In genomic region chr20:53809728-53810365, GRCh38 we compare ENCODE assay signal across 2 cellular contexts.
TF ChIP-seq lines count a peak whose summit lies in the region.

No MANE protein-coding gene starts in this region.

TF ChIP-seq in SK-N-SH, 30 proteins besides CTCF, POLR2A, EP300 and RAD21 (continued from another document):
- no peak for TF ChIP-seq NFIC (IDR thresholded peaks at IDR 0.05; ENCODE audit: borderline replicate concordance)
- no peak for TF ChIP-seq TAF1 (IDR thresholded peaks at IDR 0.05; ENCODE audit: borderline replicate concordance, low read depth, low read length)
- TF ChIP-seq PBX3 (IDR thresholded peaks at IDR 0.05): no peak
- TF ChIP-seq RFX5 (IDR thresholded peaks at IDR 0.05; ENCODE audit: low read length): no peak
- no peak for TF ChIP-seq TEAD4 (IDR thresholded peaks at IDR 0.05; ENCODE audit: borderline replicate concordance, insufficient read depth)
- no peak for TF ChIP-seq MAX (IDR thresholded peaks at IDR 0.05; ENCODE audit: low read depth)
- TF ChIP-seq YY1 (IDR thresholded peaks at IDR 0.05; ENCODE audit: low read depth): no peak
- no peak for TF ChIP-seq RCOR1 (IDR thresholded peaks at IDR 0.05; ENCODE audit: low read length)
- no peak for TF ChIP-seq FOXM1 (IDR thresholded peaks at IDR 0.05; ENCODE audit: low read depth)
- no peak for TF ChIP-seq SMC3 (IDR thresholded peaks at IDR 0.05; ENCODE audit: low read depth, low read length)
- TF ChIP-seq FOSL2 (IDR thresholded peaks at IDR 0.05; ENCODE audit: borderline replicate concordance, low read depth): no peak
- TF ChIP-seq IRF3 (IDR thresholded peaks at IDR 0.05; ENCODE audit: low read depth, low read length): no peak
- no peak for TF ChIP-seq ELF1 (IDR thresholded peaks at IDR 0.05)

TF ChIP-seq in SK-N-SH treated with all-trans-retinoic acid at 6 μM for 48 hours, 23 proteins besides CTCF, POLR2A, EP300 and RAD21 (continued from another document):
- TF ChIP-seq CSRNP3 (CRISPR knock-in tag; IDR thresholded peaks at IDR 0.05) (no peak), CREB5 (CRISPR knock-in tag; IDR thresholded peaks at IDR 0.05; ENCODE audit: low read depth) (no peak), ZC3H10 (CRISPR knock-in tag; IDR thresholded peaks at IDR 0.05) (no peak), PPARA (CRISPR knock-in tag; IDR thresholded peaks at IDR 0.05; ENCODE audit: borderline replicate concordance) (no peak), ZFP30 (CRISPR knock-in tag; IDR thresholded peaks at IDR 0.05) (no peak), ESRRG (CRISPR knock-in tag; IDR thresholded peaks at IDR 0.05) (no peak), OSR1 (CRISPR knock-in tag; IDR thresholded peaks at IDR 0.05) (no peak), ARNTL (CRISPR knock-in tag; IDR thresholded peaks at IDR 0.05; ENCODE audit: borderline replicate concordance, low read depth) (no peak), SNAI2 (CRISPR knock-in tag; IDR thresholded peaks at IDR 0.05) (no peak), RARB (CRISPR knock-in tag; IDR thresholded peaks at IDR 0.05) (no peak), PATZ1 (CRISPR knock-in tag; IDR thresholded peaks at IDR 0.05; ENCODE audit: borderline replicate concordance) (no peak), TOX (CRISPR knock-in tag; IDR thresholded peaks at IDR 0.05; ENCODE audit: borderline replicate concordance) (no peak), CSDC2 (CRISPR knock-in tag; IDR thresholded peaks at IDR 0.05) (no peak), ZNF8 (CRISPR knock-in tag; IDR thresholded peaks at IDR 0.05) (no peak), BACH2 (CRISPR knock-in tag; IDR thresholded peaks at IDR 0.05; ENCODE audit: borderline replicate concordance) (no peak), ZNF565 (CRISPR knock-in tag; conservative IDR thresholded peaks at IDR 0.05; ENCODE audit: low read depth) (no peak)
